Comparison of ENCODE assay signal across 8 cellular contexts in the genomic region with DNA sequence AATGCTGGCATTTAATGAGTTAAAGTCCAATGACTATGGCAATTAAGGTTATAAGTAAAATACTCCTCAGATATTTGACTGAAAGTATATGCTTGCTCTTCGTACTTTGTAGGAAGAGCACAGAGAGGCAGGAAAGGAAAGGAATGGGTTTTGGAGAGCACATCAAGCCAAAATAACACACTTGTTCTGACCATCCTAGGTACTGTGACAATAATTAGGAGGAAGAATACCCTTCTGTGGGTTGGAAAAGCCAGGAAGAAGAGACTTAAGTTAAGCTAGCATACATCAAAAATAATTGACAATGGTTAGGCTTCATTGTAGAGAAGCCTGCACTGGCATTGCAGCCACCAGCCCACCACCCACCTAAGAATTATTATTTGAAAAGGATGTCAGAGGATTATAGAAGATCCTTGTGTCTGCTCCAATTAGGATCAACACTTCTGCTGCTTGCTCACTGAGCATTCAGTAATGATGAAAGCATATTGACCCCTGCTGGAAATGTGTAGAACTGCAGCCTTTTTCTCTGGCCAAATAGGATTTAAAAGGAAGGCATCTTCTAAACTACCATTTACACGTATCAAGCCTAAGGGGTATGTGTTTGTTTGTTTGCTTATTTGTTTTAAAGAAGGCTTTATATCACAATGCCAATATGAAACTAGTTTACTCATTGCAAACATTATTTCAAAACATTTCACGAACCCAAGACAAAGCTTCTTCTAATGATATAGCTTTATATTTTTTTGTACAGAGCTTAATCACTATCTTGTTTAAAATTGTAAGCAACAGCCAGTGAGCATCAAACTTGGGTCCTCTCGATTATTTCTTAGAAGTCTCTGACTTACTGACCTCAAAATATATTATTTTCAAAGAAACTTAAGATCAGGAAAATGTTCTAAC.
A peak's percentile ranks its signal among the peaks of the same experiment; 100 is the strongest.
DNase-seq lines count a peak whose midpoint lies in the region; TF ChIP-seq lines count a peak whose summit lies in the region.

No MANE protein-coding gene starts in this region.

- no peak overlapping the region for H3K4me2 ChIP-seq in neuronal stem cell (ENCODE audit: insufficient read depth, low read length, poor library complexity, severe bottlenecking)

- no peak for TF ChIP-seq POLR2A in vagina (IDR thresholded peaks at IDR 0.05)

- TF ChIP-seq CTCF in GM20000 (IDR thresholded peaks at IDR 0.05; ENCODE audit: extremely low read depth, missing control alignments), result peak; percentile 83
- TF ChIP-seq CTCF in HL-60 (IDR thresholded peaks at IDR 0.05; ENCODE audit: insufficient read depth, low read length), result peak; percentile 91
- peak; percentile 92 for TF ChIP-seq CTCF in fibroblast of the aortic adventitia (IDR thresholded peaks at IDR 0.05; ENCODE audit: insufficient read depth, low read length)
- TF ChIP-seq CTCF in vagina (IDR thresholded peaks at IDR 0.05), result peak; percentile 34 to 76 (median 68)

- H4K8ac ChIP-seq in neuronal stem cell (ENCODE audit: low read depth, low read length), result no peak overlapping the region

- H2AFZ ChIP-seq in neuronal stem cell (ENCODE audit: low read length), result no peak overlapping the region

- H2BK5ac ChIP-seq in neuronal stem cell (ENCODE audit: low read length), result no peak overlapping the region

- no peak overlapping the region for H2BK12ac ChIP-seq in neuronal stem cell (ENCODE audit: low read length)

- H3K23ac ChIP-seq in neuronal stem cell (ENCODE audit: low read depth, low read length, poor library complexity), result no peak overlapping the region

- no peak overlapping the region for H2AK5ac ChIP-seq in neuronal stem cell (ENCODE audit: low read depth, low read length)

- no peaks in the 10 kb centered on the region for H3K36me3 ChIP-seq in neuronal stem cell (replicated peaks in 1 of 2; ENCODE audit: control insufficient read depth in 2 of 2, insufficient read depth in 2 of 2, low read length in 2 of 2)
- H3K36me3 ChIP-seq in vagina, result no peaks in the 10 kb centered on the region

- H4K91ac ChIP-seq in neuronal stem cell (ENCODE audit: low read depth, low read length, poor library complexity), result no peak overlapping the region

- no peak overlapping the region for H3K18ac ChIP-seq in neuronal stem cell (ENCODE audit: low read length)

- H2BK120ac ChIP-seq in neuronal stem cell (ENCODE audit: low read depth, low read length), result no peak overlapping the region

- H3K4me1 ChIP-seq in neuronal stem cell (ENCODE audit: control insufficient read depth in 2 of 2, insufficient read depth in 1 of 2, low read depth in 1 of 2, low read length in 2 of 2) (no peaks in the 10 kb centered on the region), vagina (no peaks in the 10 kb centered on the region)

- intact Hi-C loops in vagina (cut with DNase I), result no loop called here

- H3K79me1 ChIP-seq in neuronal stem cell (ENCODE audit: low read depth, low read length), result no peaks in the 10 kb centered on the region

- H2BK15ac ChIP-seq in neuronal stem cell (ENCODE audit: low read length), result no peak overlapping the region

- H3K27ac ChIP-seq in HL-60 (replicated peaks), result no peak overlapping the region
- no peak overlapping the region for H3K27ac ChIP-seq in neuronal stem cell (replicated peaks; ENCODE audit: low read length)
- no peak overlapping the region for H3K27ac ChIP-seq in vagina

- H3K9me3 ChIP-seq in neuronal stem cell (replicated peaks in 1 of 2; ENCODE audit: control insufficient read depth in 2 of 2, insufficient read depth in 1 of 2, low read depth in 1 of 2, low read length in 2 of 2) (peaks cover 0 to 13% of the 10 kb centered on the region in 2 donors), vagina (no peaks in the 10 kb centered on the region)

- H3K14ac ChIP-seq in neuronal stem cell (ENCODE audit: low read length), result no peak overlapping the region

- no peak overlapping the region for H3K4ac ChIP-seq in neuronal stem cell (ENCODE audit: low read length)

- whole genome bisulfite sequencing in neuronal stem cell (ENCODE audit: extremely low coverage in 2 of 2, insufficient read length in 2 of 2, insufficient replicate concordance in 1 of 2), 2 donors, result no CpG with 5 or more reads among the region's 4 CpGs

- H3K27me3 ChIP-seq in HL-60 (ENCODE audit: insufficient read depth, poor library complexity, severe bottlenecking) (no peaks in the 10 kb centered on the region), neuronal stem cell (ENCODE audit: control insufficient read depth in 3 of 3, insufficient read depth in 3 of 3, low read depth in 1 of 3, low read length in 3 of 3) (peaks cover 0 to 12% (median 0%) of the 10 kb centered on the region in 3 experiments), vagina (no peaks in the 10 kb centered on the region)

- peak; percentile 71 for DNase-seq in DMS153 (lab: John Stamatoyannopoulos, UW)
- DNase-seq in GM20000 (ENCODE audit: low spot score), result peak; percentile 59
- DNase-seq in HL-60 (ENCODE audit: low read depth in 1 of 2, low spot score in 1 of 2), result peak; percentile 7 to 74
- DNase-seq in NCI-H69 (lab: John Stamatoyannopoulos, UW), result peak; percentile 82
- DNase-seq in activated CD8-positive, alpha-beta memory T cell treated with anti-CD3 and anti-CD28 coated beads, Interleukin-2, amount 50 U/mL, for 24 hours (ENCODE audit: extremely low read depth), result peak; percentile 13
- peak; percentile 81 for DNase-seq in fibroblast of the aortic adventitia (ENCODE audit: low read depth)
- peak; percentile 79 for DNase-seq in neuronal stem cell (ENCODE audit: low spot score)
- DNase-seq in vagina (ENCODE audit: extremely low spot score in 2 of 2), result no peak

- H3K9ac ChIP-seq in neuronal stem cell (ENCODE audit: low read depth, low read length, poor library complexity), result no peak overlapping the region

- H3K4me3 ChIP-seq in HL-60 (replicated peaks; ENCODE audit: insufficient read depth, low read length) (no peak overlapping the region), fibroblast of the aortic adventitia (ENCODE audit: low read depth, low read length) (no peak overlapping the region), neuronal stem cell (ENCODE audit: low read length in 2 of 2) (no peak overlapping the region), vagina (no peak overlapping the region)

Comparison
In these comparisons a context has a peak if more than half of its experiments do, and no peak if none do; other contexts are left out.
1. DNase-seq: peak in DMS153 (single experiment), GM20000 (single experiment), HL-60 (2 of 2), NCI-H69 (single experiment), activated CD8-positive, alpha-beta memory T cell treated with anti-CD3 and anti-CD28 coated beads, Interleukin-2, amount 50 U/mL, for 24 hours (single experiment), fibroblast of the aortic adventitia (single experiment) and neuronal stem cell (single experiment); none in vagina (0 of 2).
2. Peak in every context shown above with its lines, with median percentiles within 50 percentile points of each other: CTCF ChIP-seq.